Comparison of ENCODE assay signal across 19 cellular contexts in the genomic region with DNA sequence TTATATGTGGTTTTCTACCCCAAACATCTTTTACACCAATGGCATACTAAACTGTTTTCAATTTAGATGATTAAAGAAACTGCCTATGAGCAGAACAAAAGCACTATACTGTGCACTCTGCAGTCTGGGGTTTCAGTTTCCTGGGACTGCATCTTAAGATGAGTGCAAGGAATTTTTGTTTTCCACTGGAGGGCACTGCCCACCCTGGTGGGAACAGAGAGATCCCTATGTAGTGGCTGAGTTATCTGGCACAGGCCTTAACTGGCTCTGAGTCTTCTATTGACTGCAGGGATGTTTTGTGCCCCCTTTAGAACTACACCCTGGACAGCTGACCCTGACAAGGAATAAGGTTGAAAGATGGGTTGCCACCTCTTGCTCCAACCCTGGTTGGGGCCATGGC. TPM values are rescaled to one million over a fixed set of nuclear protein-coding genes. Genes with fewer than 3 reads are reported as not detected.
DNase-seq lines count a peak whose midpoint lies in the region; ATAC-seq and TF ChIP-seq lines count a peak whose summit lies in the region.
"Had no signal": no experiment of that assay in that cellular context is flagged by ENCODE, and none has a peak within 500 bp of the region (broad histone marks: within the 10 kb centered on the region; RNA-seq: fewer than 3 reads in every experiment).

No MANE protein-coding gene starts in this region.

- H4K20me1 ChIP-seq in MM.1S (ENCODE audit: insufficient read depth, low read length): no peaks in the 10 kb centered on the region

- DNase-seq in NCI-H2227 (lab: John Stamatoyannopoulos, UW; ENCODE audit: unreplicated experiment) (peak; percentile 11), NCI-H2227 treated with DMSO at 0.1 percent for 48 hours (lab: John Stamatoyannopoulos, UW) (no peak), WERI-Rb-1 (no peak), globus pallidus (ENCODE audit: low spot score) (peak; percentile 5), type B pancreatic cell (ENCODE audit: extremely low spot score, unreplicated experiment) (no peak), MM.1S (no peak)
- DNase-seq: activated CD8-positive, alpha-beta T cell treated with anti-CD3 and anti-CD28 coated beads, Interleukin-2, amount 10 ng/mL, durations not matched to agents 7 days and 5 days; activated effector memory CD4-positive, alpha-beta T cell treated with anti-CD3 and anti-CD28 coated beads, Interleukin-2, amount 50 U/mL, for 16 hours; DND-41; NCI-H2029 treated with DMSO at 0.1 percent for 48 hours; occipital lobe; stimulated activated CD4-positive, alpha-beta T cell treated with anti-CD3 and anti-CD28 coated beads, Interleukin-12 subunit alpha, Interleukin-12 subunit beta, amount 100 ng/mL, for 4 hours had no signal

- no peaks in the 10 kb centered on the region for H3K9me2 ChIP-seq in MM.1S (replicated peaks; ENCODE audit: insufficient read depth, low read length)

- H3K9me3 Mint-ChIP-seq in type B pancreatic cell: no peaks in the 10 kb centered on the region

- no peak overlapping the region for H2AFZ ChIP-seq in MM.1S (ENCODE audit: low read length)

- no peak overlapping the region for H3K9ac ChIP-seq in MM.1S (ENCODE audit: low read length)

- H3K36me3 ChIP-seq in WERI-Rb-1 (no peaks in the 10 kb centered on the region), MM.1S (replicated peaks; ENCODE audit: insufficient read depth, low read length) (no peaks in the 10 kb centered on the region)
- H3K36me3 ChIP-seq: thoracic aorta had no signal

- H3F3A ChIP-seq in MM.1S (ENCODE audit: insufficient read depth, low read length): no peaks in the 10 kb centered on the region

- H3K9me3 ChIP-seq in WERI-Rb-1 (ENCODE audit: severe bottlenecking): no peaks in the 10 kb centered on the region
- H3K9me3 ChIP-seq in MM.1S (replicated peaks; ENCODE audit: insufficient read depth, low read length): no peaks in the 10 kb centered on the region
- H3K9me3 ChIP-seq: thoracic aorta had no signal

- no peaks in the 10 kb centered on the region for H3K36me3 Mint-ChIP-seq in type B pancreatic cell
- H3K36me3 Mint-ChIP-seq: brain had no signal

- TF ChIP-seq CTCF in WERI-Rb-1 (IDR thresholded peaks at IDR 0.05; ENCODE audit: low read depth, low read length) (no peak), type B pancreatic cell (conservative IDR thresholded peaks at IDR 0.05) (peak; percentile 42), MM.1S (IDR thresholded peaks at IDR 0.05; ENCODE audit: low read length) (no peak)

- H3K27ac Mint-ChIP-seq in type B pancreatic cell: no peak overlapping the region
- H3K27ac Mint-ChIP-seq: activated CD8-positive, alpha-beta T cell treated with anti-CD3 and anti-CD28 coated beads, Interleukin-2, amount 10 ng/mL, durations not matched to agents 7 days and 5 days had no signal

- H3K4me3 ChIP-seq in WERI-Rb-1 (ENCODE audit: low read depth, low read length) (no peak overlapping the region), MM.1S (ENCODE audit: low read length) (no peak overlapping the region)
- H3K4me3 ChIP-seq: GM12878, lung, thoracic aorta had no signal

- H3K79me2 ChIP-seq in MM.1S (ENCODE audit: low read length): no peaks in the 10 kb centered on the region

- H3K27ac ChIP-seq in WERI-Rb-1 (peak overlapping the region; percentile 49), MM.1S (ENCODE audit: low read length) (no peak overlapping the region)
- H3K27ac ChIP-seq: thoracic aorta had no signal

- no peak for ATAC-seq in GM19351 (IDR thresholded peaks at IDR 0.05; ENCODE audit: unreplicated experiment)
- ATAC-seq in HG02642 (IDR thresholded peaks at IDR 0.05; ENCODE audit: poor library complexity, unreplicated experiment): no peak
- ATAC-seq: activated CD8-positive, alpha-beta T cell treated with anti-CD3 and anti-CD28 coated beads, Interleukin-2, amount 10 ng/mL, durations not matched to agents 7 days and 5 days; GM12878 had no signal

- H3K4me2 ChIP-seq in MM.1S (ENCODE audit: low read depth, low read length): no peak overlapping the region

- H3K4me1 Mint-ChIP-seq in type B pancreatic cell (ENCODE audit: unreplicated experiment): peaks cover 3% of the 10 kb centered on the region

- H3K4me3 Mint-ChIP-seq in type B pancreatic cell: no peak overlapping the region
- H3K4me3 Mint-ChIP-seq: activated CD8-positive, alpha-beta T cell treated with anti-CD3 and anti-CD28 coated beads, Interleukin-2, amount 10 ng/mL, durations not matched to agents 7 days and 5 days; brain had no signal

- no peaks in the 10 kb centered on the region for H3K4me1 ChIP-seq in MM.1S (ENCODE audit: low read length)

- H3K27me3 ChIP-seq in WERI-Rb-1 (ENCODE audit: insufficient read depth, low read depth, severe bottlenecking) (no peaks in the 10 kb centered on the region), MM.1S (replicated peaks; ENCODE audit: insufficient read depth, low read length) (no peaks in the 10 kb centered on the region)

- peaks cover 7% of the 10 kb centered on the region for H3K27me3 Mint-ChIP-seq in type B pancreatic cell
- H3K27me3 Mint-ChIP-seq: brain had no signal

RNA-seq across cellular contexts. Expression of a gene that starts 12.0 kb away (rescaled TPM):
- 0.29 TPM in 2 replicates for total RNA-seq in type B pancreatic cell (ENCODE audit: low replicate concordance)
- total RNA-seq: activated CD8-positive, alpha-beta T cell treated with anti-CD3 and anti-CD28 coated beads, Interleukin-2, amount 10 ng/mL, durations not matched to agents 7 days and 5 days; GM12878; LHCN-M2; lung; occipital lobe had no signal

RNA-seq across cellular contexts. Expression of a gene that starts 55.5 kb away (rescaled TPM):
- 131 and 142 TPM in 2 replicates for total RNA-seq in type B pancreatic cell (ENCODE audit: low replicate concordance)

RNA-seq across cellular contexts. Expression of a gene that starts 56.0 kb away (rescaled TPM):
- not detected in 2 replicates for total RNA-seq in type B pancreatic cell (ENCODE audit: low replicate concordance)
- total RNA-seq: activated CD8-positive, alpha-beta T cell treated with anti-CD3 and anti-CD28 coated beads, Interleukin-2, amount 10 ng/mL, durations not matched to agents 7 days and 5 days; GM12878; LHCN-M2; lung; occipital lobe; thoracic aorta had no signal

Comparison
In these comparisons a context has a peak if more than half of its experiments do, and no peak if none do; other contexts are left out.
1. DNase-seq: peak in NCI-H2227 (single experiment) and globus pallidus (single experiment); none in NCI-H2227 treated with DMSO at 0.1 percent for 48 hours (single experiment), WERI-Rb-1 (single experiment), type B pancreatic cell (single experiment) and MM.1S (single experiment).